ENCODE assay signal across 15 cellular contexts in genomic region chr14:102878174-102878969, GRCh38. TPM values are rescaled to one million over a fixed set of nuclear protein-coding genes. Genes with fewer than 3 reads are reported as not detected.
DNase-seq lines count a peak whose midpoint lies in the region; ATAC-seq, FAIRE-seq and TF ChIP-seq lines count a peak whose summit lies in the region.
"Had no signal": no experiment of that assay in that cellular context is flagged by ENCODE, and none has a peak within 500 bp of the region (broad histone marks: within the 10 kb centered on the region; RNA-seq: fewer than 3 reads in every experiment).

No MANE protein-coding gene starts in this region.

- H3K27ac Mint-ChIP-seq in activated naive CD4-positive, alpha-beta T cell treated with anti-CD3 and anti-CD28 coated beads for 36 hours, result peak overlapping the region; percentile 51
- H3K27ac Mint-ChIP-seq in WTC11, result no peak overlapping the region
- no peak overlapping the region for H3K27ac Mint-ChIP-seq in type B pancreatic cell
- H3K27ac Mint-ChIP-seq: neural progenitor cell had no signal

- H3K36me3 Mint-ChIP-seq in activated naive CD4-positive, alpha-beta T cell treated with anti-CD3 and anti-CD28 coated beads for 36 hours (ENCODE audit: low read depth), result peaks cover 33% of the 10 kb centered on the region
- H3K36me3 Mint-ChIP-seq in WTC11 (no peaks in the 10 kb centered on the region), type B pancreatic cell (peaks cover 14% of the 10 kb centered on the region)

- H3K27me3 Mint-ChIP-seq in activated naive CD4-positive, alpha-beta T cell treated with anti-CD3 and anti-CD28 coated beads for 36 hours (ENCODE audit: low read depth), result no peaks in the 10 kb centered on the region
- H3K27me3 Mint-ChIP-seq in WTC11 (ENCODE audit: low read depth), result no peaks in the 10 kb centered on the region
- H3K27me3 Mint-ChIP-seq in type B pancreatic cell, result no peaks in the 10 kb centered on the region

- H3K4me3 ChIP-seq in HepG2 (replicated peaks in 1 of 3; ENCODE audit: insufficient read depth in 1 of 3, low read depth in 2 of 3, low read length in 3 of 3), result no peak overlapping the region
- H3K4me3 ChIP-seq: neural progenitor cell, smooth muscle cell had no signal

- TF ChIP-seq POLR2A in HepG2 (IDR thresholded peaks at IDR 0.05; ENCODE audit: insufficient read depth in 1 of 2, low read depth in 2 of 2, low read length in 2 of 2), result no peak

- no peak for TF ChIP-seq RAD21 in HepG2 (CRISPR knock-in tag; IDR thresholded peaks at IDR 0.05)

- no peaks in the 10 kb centered on the region for H3K9me3 ChIP-seq in HepG2 (ENCODE audit: low read length)

- H3K27ac ChIP-seq in HepG2 (ENCODE audit: extremely low read length, insufficient read depth, low read length), result no peak overlapping the region
- H3K27ac ChIP-seq: neural progenitor cell had no signal

- H3K4me2 ChIP-seq in HepG2 (ENCODE audit: low read depth, low read length), result no peak overlapping the region
- H3K4me2 ChIP-seq: neural progenitor cell, smooth muscle cell had no signal

- in situ Hi-C loops in HepG2 (cut with HindIII; ENCODE audit: extremely low pct_ligation_motif_present, low pct_unique_long_range_greater_than_20kb), result no loop called here

- peaks cover 34% of the 10 kb centered on the region for H3K4me1 ChIP-seq in HepG2 (ENCODE audit: insufficient read depth, low read length)
- H3K4me1 ChIP-seq: neural progenitor cell had no signal

- no peak overlapping the region for H3K4me3 Mint-ChIP-seq in activated naive CD4-positive, alpha-beta T cell treated with anti-CD3 and anti-CD28 coated beads for 36 hours
- no peak overlapping the region for H3K4me3 Mint-ChIP-seq in WTC11
- H3K4me3 Mint-ChIP-seq in type B pancreatic cell, result no peak overlapping the region
- H3K4me3 Mint-ChIP-seq: neural progenitor cell had no signal

- H3K36me3 ChIP-seq in HepG2 (replicated peaks in 1 of 2; ENCODE audit: control insufficient read depth in 1 of 2, insufficient read depth in 2 of 2, low read length in 2 of 2), result peaks cover 1 to 23% of the 10 kb centered on the region in 2 experiments; a peak in 1 of 5 replicates
- H3K36me3 ChIP-seq: neural progenitor cell had no signal

- H4K20me1 ChIP-seq in HepG2 (ENCODE audit: insufficient read depth, low read length), result no peaks in the 10 kb centered on the region

- CTCF ChIA-PET in activated naive CD4-positive, alpha-beta T cell treated with anti-CD3 and anti-CD28 coated beads for 36 hours (lab: Charles Lee), result interaction anchor here (0.6 to 1.3 kb wide), 4 partner anchors 16 to 184 kb away, joined by 3 to 7 read pairs (median 4); no protein-coding TSS in a partner anchor
- CTCF ChIA-PET in WTC11 (lab: Charles Lee), result interaction anchor here (0.6 to 1.6 kb wide), 10 partner anchors 9 to 357 kb away, joined by 3 to 7 read pairs (median 4); no protein-coding TSS in a partner anchor
- CTCF ChIA-PET in HepG2 (lab: Yijun Ruan, JAX; ENCODE audit: low intra/inter-chr PET ratio, low total read pairs), result no interaction called here

- no peak for TF ChIP-seq CTCF in WTC11 (IDR thresholded peaks at IDR 0.05)
- peak; percentile 59 for TF ChIP-seq CTCF in HepG2 (CRISPR knock-in tag; IDR thresholded peaks at IDR 0.05)
- no peak for TF ChIP-seq CTCF in type B pancreatic cell (conservative IDR thresholded peaks at IDR 0.05)

- WGBS in HepG2 (ENCODE audit: low lambda C conversion rate), result 86% methylated on average over 6 of the region's 6 CpGs

- FAIRE-seq in HepG2 (lab: Jason Lieb, UNC), result no peak

- no peak overlapping the region for H2AFZ ChIP-seq in HepG2 (ENCODE audit: low read length)
- H2AFZ ChIP-seq: neural progenitor cell had no signal

- no peak overlapping the region for H3K9ac ChIP-seq in HepG2 (ENCODE audit: insufficient read depth, low read depth, low read length)
- H3K9ac ChIP-seq: neural progenitor cell had no signal

- POLR2A ChIA-PET in WTC11 (lab: Charles Lee) (no interaction called here), HepG2 (lab: Yijun Ruan, JAX) (no interaction called here)

- H3K9me3 Mint-ChIP-seq in activated naive CD4-positive, alpha-beta T cell treated with anti-CD3 and anti-CD28 coated beads for 36 hours, result no peaks in the 10 kb centered on the region
- H3K9me3 Mint-ChIP-seq in WTC11, result no peaks in the 10 kb centered on the region
- no peaks in the 10 kb centered on the region for H3K9me3 Mint-ChIP-seq in type B pancreatic cell
- H3K9me3 Mint-ChIP-seq: activated naive CD4-positive, alpha-beta T cell treated with anti-CD3 and anti-CD28 coated beads, Interleukin-2, amount 50 U/mL, for 72 hours; neural progenitor cell had no signal

- ATAC-seq in WTC11 (peak; percentile 81), HepG2 (peak; percentile 84), HG02571 (IDR thresholded peaks at IDR 0.05; ENCODE audit: unreplicated experiment) (no peak), HG03097 (IDR thresholded peaks at IDR 0.05; ENCODE audit: low FRiP score, unreplicated experiment) (no peak)
- ATAC-seq: activated naive CD4-positive, alpha-beta T cell treated with anti-CD3 and anti-CD28 coated beads, Interleukin-2, amount 50 U/mL, for 72 hours; SK-N-SH treated with all-trans-retinoic acid at 6 μM for 48 hours had no signal

- TF ChIP-seq EP300 in HepG2 (IDR thresholded peaks at IDR 0.05; ENCODE audit: low read depth in 2 of 2, low read length in 2 of 2) (no peak), HepG2 (CRISPR knock-in tag; IDR thresholded peaks at IDR 0.05; ENCODE audit: borderline replicate concordance) (no peak)

- BruUV-seq in HepG2 (replicated peaks; lab: Mats Ljungman, UMichigan), result no TSS peak

- H3K4me1 Mint-ChIP-seq in activated naive CD4-positive, alpha-beta T cell treated with anti-CD3 and anti-CD28 coated beads for 36 hours (ENCODE audit: low read depth), result peaks cover 17% of the 10 kb centered on the region
- H3K4me1 Mint-ChIP-seq in WTC11 (no peaks in the 10 kb centered on the region), type B pancreatic cell (ENCODE audit: unreplicated experiment) (no peaks in the 10 kb centered on the region)
- H3K4me1 Mint-ChIP-seq: neural progenitor cell had no signal

- H3K79me2 ChIP-seq in HepG2 (ENCODE audit: insufficient read depth, low read length), result no peaks in the 10 kb centered on the region

- no peak for DNase-seq in activated naive CD4-positive, alpha-beta T cell treated with anti-CD3 and anti-CD28 coated beads for 36 hours
- no peak for DNase-seq in activated naive CD4-positive, alpha-beta T cell (lab: John Stamatoyannopoulos, UW)
- DNase-seq in WTC11 (ENCODE audit: low spot score) (peak; percentile 38), HepG2 (ENCODE audit: low spot score) (no peak), NCI-H1436 (lab: John Stamatoyannopoulos, UW) (no peak), type B pancreatic cell (ENCODE audit: extremely low spot score, unreplicated experiment) (no peak)
- DNase-seq: central memory CD4-positive, alpha-beta T cell; COR-L47 had no signal

- no peaks in the 10 kb centered on the region for H3K27me3 ChIP-seq in HepG2 (ENCODE audit: control insufficient read depth in 1 of 2, insufficient read depth in 2 of 2, low read length in 2 of 2)
- H3K27me3 ChIP-seq: neural progenitor cell had no signal

- intact Hi-C loops in activated naive CD4-positive, alpha-beta T cell treated with anti-CD3 and anti-CD28 coated beads for 36 hours (cut with micrococcal nuclease), result no loop called here
- intact Hi-C loops in HepG2 (cut with micrococcal nuclease; ENCODE audit: unreplicated experiment), result loop anchor here (10.0 kb wide), 1 partner anchor 104 kb away; the partner anchor contains the start of gene TRAF3

TF ChIP-seq in WTC11, 78 proteins besides CTCF, POLR2A, EP300 and RAD21 (continues in another document):
- TF ChIP-seq MLX (CRISPR knock-in tag; IDR thresholded peaks at IDR 0.05), result no peak
- TF ChIP-seq TCF7 (CRISPR knock-in tag; IDR thresholded peaks at IDR 0.05; ENCODE audit: low read depth), result no peak

TF ChIP-seq in HepG2, 621 proteins besides CTCF, POLR2A, EP300 and RAD21:
- TF ChIP-seq ZKSCAN1 (IDR thresholded peaks at IDR 0.05; ENCODE audit: low read length) (peak; percentile 67; the same call in 1 of the 2 replicates), SMYD3 (CRISPR knock-in tag; IDR thresholded peaks at IDR 0.05) (no peak), STAG1 (CRISPR knock-in tag; IDR thresholded peaks at IDR 0.05) (peak; percentile 19; the same call in 1 of the 2 replicates), TEAD2 (CRISPR knock-in tag; IDR thresholded peaks at IDR 0.05) (no peak), NFIC (IDR thresholded peaks at IDR 0.05; ENCODE audit: low read length) (no peak), SRF (IDR thresholded peaks at IDR 0.05; ENCODE audit: low read depth, low read length) (no peak)

RNA-seq across cellular contexts. Expression of gene AMN, which starts 44.1 kb away (rescaled TPM):
- under 1 TPM; 0.33 to 0.37 TPM for total RNA-seq in activated naive CD4-positive, alpha-beta T cell treated with anti-CD3 and anti-CD28 coated beads for 36 hours
- total RNA-seq in WTC11 (2021) (2.4 to 3.0 TPM (median 2.8 TPM) in 3 replicates), HepG2 (2016; rRNA removed; fragmentation: Illumina TruSeq; extraction: Trizol) (8.2 and 33.1 TPM in 2 replicates), type B pancreatic cell (ENCODE audit: low replicate concordance) (18.3 and 51.7 TPM in 2 replicates)
- total RNA-seq in HepG2 (2016; cell fraction: cytosol; rRNA removed; fragmentation: Illumina TruSeq; extraction: Trizol; ENCODE audit: low read depth), result 5.2 and 6.0 TPM in 2 replicates
- 9.3 and 30.8 TPM in 2 replicates for total RNA-seq in HepG2 (2016; cell fraction: insoluble cytoplasmic fraction; rRNA removed; fragmentation: Illumina TruSeq; extraction: Trizol)
- total RNA-seq in HepG2 (2016; cell fraction: membrane; rRNA removed; fragmentation: Illumina TruSeq; extraction: Trizol), result 7.8 and 9.0 TPM in 2 replicates
- 29.3 and 33.8 TPM in 2 replicates for total RNA-seq in HepG2 (2016; cell fraction: nucleus; rRNA removed; fragmentation: Illumina TruSeq; extraction: Trizol)
- polyA plus RNA-seq in HepG2 (2011; rRNA removed), result 9.8 and 18.9 TPM in 2 replicates
- polyA plus RNA-seq in HepG2 (2011; cell fraction: cytosol; rRNA removed), result 13.3 and 22.3 TPM in 2 replicates
- 158 and 165 TPM in 2 replicates for polyA plus RNA-seq in HepG2 (2011; cell fraction: nucleus; rRNA removed)
- 15.1 and 18.5 TPM in 2 replicates for polyA plus RNA-seq in HepG2 (2012)
- polyA plus RNA-seq in HepG2 (2016; cell fraction: cytosol; fragmentation: Illumina TruSeq; extraction: Trizol; ENCODE audit: low read depth), result 3.8 and 4.1 TPM in 2 replicates
- 9.2 and 10.3 TPM in 2 replicates for polyA plus RNA-seq in HepG2 (2016; cell fraction: insoluble cytoplasmic fraction; fragmentation: Illumina TruSeq; extraction: Trizol; ENCODE audit: low read depth)
- 5.6 and 6.3 TPM in 2 replicates for polyA plus RNA-seq in HepG2 (2016; cell fraction: membrane; fragmentation: Illumina TruSeq; extraction: Trizol; ENCODE audit: low read depth)
- 62.6 and 64.7 TPM in 2 replicates for polyA plus RNA-seq in HepG2 (2016; cell fraction: nucleus; fragmentation: Illumina TruSeq; extraction: Trizol; ENCODE audit: insufficient read depth, low read depth)
- polyA minus RNA-seq in HepG2 (2011; rRNA and poly(A)+ RNA removed; ENCODE audit: low replicate concordance), result 0.14 and 21.4 TPM in 2 replicates
- polyA minus RNA-seq in HepG2 (2011; cell fraction: cytosol; rRNA and poly(A)+ RNA removed), result 12.3 and 17.0 TPM in 2 replicates
- polyA minus RNA-seq in HepG2 (2011; cell fraction: nucleus; rRNA and poly(A)+ RNA removed), result 14.8 and 15.0 TPM in 2 replicates
- total RNA-seq: MCF 10A had no signal

Comparison
In these comparisons a context has a peak if more than half of its experiments do, and no peak if none do; other contexts are left out.
1. ATAC-seq: peak in WTC11 (single experiment) and HepG2 (single experiment); none in HG02571 (single experiment) and HG03097 (single experiment).